In genomic region chrX:53318766-53319353, GRCh38 we compare ENCODE assay signal across 1 cellular context.
TF ChIP-seq lines count a peak whose summit lies in the region.

No MANE protein-coding gene starts in this region.

TF ChIP-seq in HEK293, 187 proteins besides CTCF, POLR2A, EP300 and RAD21 (continued from another document):
- no peak for TF ChIP-seq ZNF362 (tag by site-specific recombination; IDR thresholded peaks at IDR 0.05)
